Comparison of ENCODE assay signal across 1 cellular context in the genomic region with DNA sequence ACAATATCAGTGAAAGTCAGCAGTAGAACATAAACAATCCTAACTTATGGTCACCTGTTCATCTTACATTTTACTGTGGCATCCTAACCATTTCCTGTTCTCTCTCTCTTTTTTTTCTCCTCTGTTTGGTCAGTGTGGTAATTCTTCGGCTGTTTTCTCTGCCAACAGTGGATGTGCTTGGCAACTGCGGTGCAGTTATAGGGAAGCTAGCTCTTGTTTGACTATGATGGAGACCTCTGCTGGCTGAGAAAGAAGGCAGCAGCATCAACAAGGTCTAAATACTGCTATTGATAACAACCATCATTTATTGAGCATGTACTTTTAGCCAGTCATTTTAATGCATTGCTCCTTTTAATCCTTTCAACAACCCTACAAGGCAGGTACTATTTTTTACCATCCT.
TF ChIP-seq lines count a peak whose summit lies in the region.

No MANE protein-coding gene starts in this region.

TF ChIP-seq in GM23338, 12 proteins besides CTCF, POLR2A, EP300 and RAD21 (continued from another document):
- TF ChIP-seq, protein P1, sequence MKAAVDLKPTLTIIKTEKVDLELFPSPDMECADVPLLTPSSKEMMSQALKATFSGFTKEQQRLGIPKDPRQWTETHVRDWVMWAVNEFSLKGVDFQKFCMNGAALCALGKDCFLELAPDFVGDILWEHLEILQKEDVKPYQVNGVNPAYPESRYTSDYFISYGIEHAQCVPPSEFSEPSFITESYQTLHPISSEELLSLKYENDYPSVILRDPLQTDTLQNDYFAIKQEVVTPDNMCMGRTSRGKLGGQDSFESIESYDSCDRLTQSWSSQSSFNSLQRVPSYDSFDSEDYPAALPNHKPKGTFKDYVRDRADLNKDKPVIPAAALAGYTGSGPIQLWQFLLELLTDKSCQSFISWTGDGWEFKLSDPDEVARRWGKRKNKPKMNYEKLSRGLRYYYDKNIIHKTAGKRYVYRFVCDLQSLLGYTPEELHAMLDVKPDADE (IDR thresholded peaks at IDR 0.05): no peak
- TF ChIP-seq STAT1 (IDR thresholded peaks at IDR 0.05; ENCODE audit: unreplicated experiment): no peak
